ENCODE assay signal across 12 cellular contexts in the genomic region with DNA sequence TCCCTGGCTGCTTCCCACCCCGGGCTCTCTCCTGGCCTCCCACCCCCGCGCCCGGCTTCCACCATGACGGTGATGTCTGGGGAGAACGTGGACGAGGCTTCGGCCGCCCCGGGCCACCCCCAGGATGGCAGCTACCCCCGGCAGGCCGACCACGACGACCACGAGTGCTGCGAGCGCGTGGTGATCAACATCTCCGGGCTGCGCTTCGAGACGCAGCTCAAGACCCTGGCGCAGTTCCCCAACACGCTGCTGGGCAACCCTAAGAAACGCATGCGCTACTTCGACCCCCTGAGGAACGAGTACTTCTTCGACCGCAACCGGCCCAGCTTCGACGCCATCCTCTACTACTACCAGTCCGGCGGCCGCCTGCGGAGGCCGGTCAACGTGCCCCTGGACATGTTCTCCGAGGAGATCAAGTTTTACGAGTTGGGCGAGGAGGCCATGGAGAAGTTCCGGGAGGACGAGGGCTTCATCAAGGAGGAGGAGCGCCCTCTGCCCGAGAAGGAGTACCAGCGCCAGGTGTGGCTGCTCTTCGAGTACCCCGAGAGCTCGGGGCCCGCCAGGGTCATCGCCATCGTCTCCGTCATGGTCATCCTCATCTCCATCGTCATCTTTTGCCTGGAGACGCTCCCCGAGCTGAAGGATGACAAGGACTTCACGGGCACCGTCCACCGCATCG. TPM values are rescaled to one million over a fixed set of nuclear protein-coding genes. Genes with fewer than 3 reads are reported as not detected.
DNase-seq lines count a peak whose midpoint lies in the region; ATAC-seq and TF ChIP-seq lines count a peak whose summit lies in the region.
"Had no signal": no experiment of that assay in that cellular context is flagged by ENCODE, and none has a peak within 500 bp of the region (broad histone marks: within the 10 kb centered on the region; RNA-seq: fewer than 3 reads in every experiment).

No MANE protein-coding gene starts in this region.

- CTCF ChIA-PET in MCF 10A (lab: Yijun Ruan, JAX), result no interaction called here

- H3K4me3 ChIP-seq in left ventricle myocardium inferior (peak overlapping the region; percentile 60), mucosa of descending colon (no peak overlapping the region), vagina (peak overlapping the region; percentile 45 to 46)
- H3K4me3 ChIP-seq: SJCRH30 had no signal

- H3K9me3 ChIP-seq in left ventricle myocardium inferior (replicated peaks) (no peaks in the 10 kb centered on the region), mucosa of descending colon (no peaks in the 10 kb centered on the region), vagina (no peaks in the 10 kb centered on the region)
- H3K9me3 ChIP-seq: SJCRH30 had no signal

- intact Hi-C loops in left ventricle myocardium inferior (cut with micrococcal nuclease) (no loop called here), cardiac septum (cut with DNase I) (no loop called here), mucosa of descending colon (cut with DNase I, micrococcal nuclease) (no loop called here), vagina (cut with DNase I) (no loop called here), MCF 10A (cut with micrococcal nuclease) (no loop called here)

- H3K4me1 ChIP-seq in left ventricle myocardium inferior (peaks cover 28% of the 10 kb centered on the region), mucosa of descending colon (ENCODE audit: low read depth) (peaks cover 3% of the 10 kb centered on the region), vagina (peaks cover 29% of the 10 kb centered on the region)
- H3K4me1 ChIP-seq: SJCRH30 had no signal

- TF ChIP-seq CTCF in left ventricle myocardium inferior (IDR thresholded peaks at IDR 0.05; ENCODE audit: borderline replicate concordance) (no peak), mucosa of descending colon (IDR thresholded peaks at IDR 0.05) (no peak), vagina (IDR thresholded peaks at IDR 0.05) (no peak), MCF 10A (IDR thresholded peaks at IDR 0.05; ENCODE audit: unreplicated experiment) (no peak)

- no TSS peak for BruUV-seq in MCF 10A (replicated peaks; lab: Mats Ljungman, UMichigan)

- TF ChIP-seq POLR2A in vagina (IDR thresholded peaks at IDR 0.05), result no peak

- H3K4me1 Mint-ChIP-seq in activated T-helper 17 cell treated with anti-CD3 and anti-CD28 coated beads, Interleukin-2, amount 50 U/mL, for 72 hours, result peaks cover 4% of the 10 kb centered on the region
- H3K4me1 Mint-ChIP-seq in MCF 10A (ENCODE audit: insufficient read depth, unreplicated experiment), result no peaks in the 10 kb centered on the region

- H3K27me3 Mint-ChIP-seq in activated T-helper 17 cell treated with anti-CD3 and anti-CD28 coated beads, Interleukin-2, amount 50 U/mL, for 72 hours, result peaks cover 40% of the 10 kb centered on the region
- H3K27me3 Mint-ChIP-seq in MCF 10A (ENCODE audit: insufficient read depth, unreplicated experiment), result no peaks in the 10 kb centered on the region

- POLR2A ChIA-PET in MCF 10A (lab: Yijun Ruan, JAX), result no interaction called here

- H3K27me3 ChIP-seq in left ventricle myocardium inferior (ENCODE audit: low read depth) (peaks cover 100% of the 10 kb centered on the region), vagina (peaks cover 4% of the 10 kb centered on the region)
- H3K27me3 ChIP-seq: SJCRH30 had no signal

- H3K9me3 Mint-ChIP-seq in activated T-helper 17 cell treated with anti-CD3 and anti-CD28 coated beads, Interleukin-2, amount 50 U/mL, for 72 hours, result no peaks in the 10 kb centered on the region
- H3K9me3 Mint-ChIP-seq in MCF 10A (ENCODE audit: unreplicated experiment), result peaks cover 8% of the 10 kb centered on the region

- no peaks in the 10 kb centered on the region for H3K36me3 ChIP-seq in left ventricle myocardium inferior
- H3K36me3 ChIP-seq in mucosa of descending colon (ENCODE audit: low read depth), result no peaks in the 10 kb centered on the region
- H3K36me3 ChIP-seq in vagina, result no peaks in the 10 kb centered on the region
- H3K36me3 ChIP-seq: brain microvascular endothelial cell, SJCRH30 had no signal

- peaks cover 6% of the 10 kb centered on the region for H3K36me3 Mint-ChIP-seq in activated T-helper 17 cell treated with anti-CD3 and anti-CD28 coated beads, Interleukin-2, amount 50 U/mL, for 72 hours (ENCODE audit: low read depth)
- no peaks in the 10 kb centered on the region for H3K36me3 Mint-ChIP-seq in MCF 10A (ENCODE audit: insufficient read depth, unreplicated experiment)

- DNase-seq in left ventricle myocardium inferior, result no peak
- DNase-seq in cardiac septum (ENCODE audit: low spot score), result no peak
- peak; percentile 20 to 42 (median 31) for DNase-seq in mucosa of descending colon
- no peak for DNase-seq in vagina (ENCODE audit: extremely low spot score in 2 of 2)
- DNase-seq in NCI-H774 (lab: John Stamatoyannopoulos, UW), result no peak
- DNase-seq in COLO829 (ENCODE audit: low spot score), result no peak
- DNase-seq in MCF 10A (ENCODE audit: unreplicated experiment), result no peak
- DNase-seq: brain microvascular endothelial cell, COR-L47, NCI-H510A treated with DMSO at 0.1 percent for 48 hours, SJCRH30 had no signal

- no peak overlapping the region for H3K27ac ChIP-seq in left ventricle myocardium inferior (replicated peaks)
- no peak overlapping the region for H3K27ac ChIP-seq in vagina
- H3K27ac ChIP-seq: brain microvascular endothelial cell, SJCRH30 had no signal

- no peak for ATAC-seq in activated T-helper 17 cell treated with anti-CD3 and anti-CD28 coated beads, Interleukin-2, amount 50 U/mL, for 72 hours (replicated peaks)
- ATAC-seq in mucosa of descending colon, result no peak

- H3K4me3 Mint-ChIP-seq in activated T-helper 17 cell treated with anti-CD3 and anti-CD28 coated beads, Interleukin-2, amount 50 U/mL, for 72 hours, result peak overlapping the region; percentile 51
- H3K4me3 Mint-ChIP-seq in MCF 10A (ENCODE audit: unreplicated experiment), result no peak overlapping the region

- no peak overlapping the region for H3K27ac Mint-ChIP-seq in activated T-helper 17 cell treated with anti-CD3 and anti-CD28 coated beads, Interleukin-2, amount 50 U/mL, for 72 hours
- no peak overlapping the region for H3K27ac Mint-ChIP-seq in MCF 10A (ENCODE audit: low read depth, unreplicated experiment)

RNA-seq across cellular contexts. Expression of a gene that starts 1.8 kb away (rescaled TPM):
- total RNA-seq in left ventricle myocardium inferior, result not detected
- 0.13 TPM for total RNA-seq in cardiac septum
- not detected for total RNA-seq in activated T-helper 17 cell treated with anti-CD3 and anti-CD28 coated beads, Interleukin-2, amount 50 U/mL, for 72 hours
- total RNA-seq in mucosa of descending colon, result 1 to 10 TPM in 1 of 3 donors, under 1 TPM in 1, not detected in 1; 0.05 to 6.7 TPM
- total RNA-seq in vagina, result 0.74 TPM
- total RNA-seq in MCF 10A (2022), result not detected in 2 replicates
- total RNA-seq: SJCRH30 had no signal

Comparison
In these comparisons a context has a peak if more than half of its experiments do, and no peak if none do; other contexts are left out.
1. DNase-seq: peak in mucosa of descending colon (3 of 3); none in left ventricle myocardium inferior (single experiment), cardiac septum (single experiment), vagina (0 of 2), NCI-H774 (single experiment), COLO829 (single experiment) and MCF 10A (single experiment).